ENCODE assay signal across 1 cellular context in the genomic region with DNA sequence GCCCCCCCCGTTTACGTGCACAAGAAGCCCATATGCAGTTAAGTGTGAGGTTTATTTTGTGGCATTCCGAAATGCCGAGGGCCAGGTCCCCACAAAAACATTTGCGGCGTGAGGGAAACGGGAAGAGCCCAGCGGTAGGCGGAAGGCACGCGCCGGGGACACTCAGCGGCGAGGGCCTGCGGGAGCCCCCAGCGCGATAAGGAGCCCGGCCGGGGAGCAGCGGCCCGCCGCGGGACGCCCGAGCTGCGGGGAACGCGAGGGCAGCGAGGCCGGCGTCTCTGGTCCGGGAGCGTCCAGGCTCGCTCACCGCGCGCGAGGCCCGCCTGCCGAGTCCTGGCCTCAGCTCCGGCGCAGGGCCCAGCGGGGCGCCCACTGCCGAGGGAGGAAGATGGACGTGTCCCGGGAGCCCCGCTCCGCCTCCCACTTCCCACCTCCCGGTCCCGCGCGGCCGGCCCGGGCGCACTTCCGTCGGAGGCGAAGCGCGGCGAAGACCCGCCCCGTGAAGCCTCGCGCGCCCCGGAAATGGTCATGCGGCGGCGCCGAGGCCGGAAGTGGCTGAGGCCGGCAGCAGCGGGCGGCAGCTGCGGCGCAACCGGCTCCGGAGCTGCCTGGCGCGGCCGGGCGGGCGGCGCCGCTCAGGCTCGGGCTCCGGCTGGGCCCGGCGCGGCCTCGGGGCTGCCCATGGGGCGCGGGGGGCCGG.
TF ChIP-seq lines count a peak whose summit lies in the region.

A gene with protein sequence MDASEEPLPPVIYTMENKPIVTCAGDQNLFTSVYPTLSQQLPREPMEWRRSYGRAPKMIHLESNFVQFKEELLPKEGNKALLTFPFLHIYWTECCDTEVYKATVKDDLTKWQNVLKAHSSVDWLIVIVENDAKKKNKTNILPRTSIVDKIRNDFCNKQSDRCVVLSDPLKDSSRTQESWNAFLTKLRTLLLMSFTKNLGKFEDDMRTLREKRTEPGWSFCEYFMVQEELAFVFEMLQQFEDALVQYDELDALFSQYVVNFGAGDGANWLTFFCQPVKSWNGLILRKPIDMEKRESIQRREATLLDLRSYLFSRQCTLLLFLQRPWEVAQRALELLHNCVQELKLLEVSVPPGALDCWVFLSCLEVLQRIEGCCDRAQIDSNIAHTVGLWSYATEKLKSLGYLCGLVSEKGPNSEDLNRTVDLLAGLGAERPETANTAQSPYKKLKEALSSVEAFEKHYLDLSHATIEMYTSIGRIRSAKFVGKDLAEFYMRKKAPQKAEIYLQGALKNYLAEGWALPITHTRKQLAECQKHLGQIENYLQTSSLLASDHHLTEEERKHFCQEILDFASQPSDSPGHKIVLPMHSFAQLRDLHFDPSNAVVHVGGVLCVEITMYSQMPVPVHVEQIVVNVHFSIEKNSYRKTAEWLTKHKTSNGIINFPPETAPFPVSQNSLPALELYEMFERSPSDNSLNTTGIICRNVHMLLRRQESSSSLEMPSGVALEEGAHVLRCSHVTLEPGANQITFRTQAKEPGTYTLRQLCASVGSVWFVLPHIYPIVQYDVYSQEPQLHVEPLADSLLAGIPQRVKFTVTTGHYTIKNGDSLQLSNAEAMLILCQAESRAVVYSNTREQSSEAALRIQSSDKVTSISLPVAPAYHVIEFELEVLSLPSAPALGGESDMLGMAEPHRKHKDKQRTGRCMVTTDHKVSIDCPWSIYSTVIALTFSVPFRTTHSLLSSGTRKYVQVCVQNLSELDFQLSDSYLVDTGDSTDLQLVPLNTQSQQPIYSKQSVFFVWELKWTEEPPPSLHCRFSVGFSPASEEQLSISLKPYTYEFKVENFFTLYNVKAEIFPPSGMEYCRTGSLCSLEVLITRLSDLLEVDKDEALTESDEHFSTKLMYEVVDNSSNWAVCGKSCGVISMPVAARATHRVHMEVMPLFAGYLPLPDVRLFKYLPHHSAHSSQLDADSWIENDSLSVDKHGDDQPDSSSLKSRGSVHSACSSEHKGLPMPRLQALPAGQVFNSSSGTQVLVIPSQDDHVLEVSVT (plus strand): TSS at position 536 of the 700 bp plus-strand sequence. CDS start 185 bp downstream, outside the sequence.

TF ChIP-seq in HepG2, 621 proteins besides CTCF, POLR2A, EP300 and RAD21 (continued from another document and continues in another):
- TF ChIP-seq AHR (CRISPR knock-in tag; IDR thresholded peaks at IDR 0.05) = no peak; the same call in 1 of the 2 replicates
- TF ChIP-seq, protein P1, sequence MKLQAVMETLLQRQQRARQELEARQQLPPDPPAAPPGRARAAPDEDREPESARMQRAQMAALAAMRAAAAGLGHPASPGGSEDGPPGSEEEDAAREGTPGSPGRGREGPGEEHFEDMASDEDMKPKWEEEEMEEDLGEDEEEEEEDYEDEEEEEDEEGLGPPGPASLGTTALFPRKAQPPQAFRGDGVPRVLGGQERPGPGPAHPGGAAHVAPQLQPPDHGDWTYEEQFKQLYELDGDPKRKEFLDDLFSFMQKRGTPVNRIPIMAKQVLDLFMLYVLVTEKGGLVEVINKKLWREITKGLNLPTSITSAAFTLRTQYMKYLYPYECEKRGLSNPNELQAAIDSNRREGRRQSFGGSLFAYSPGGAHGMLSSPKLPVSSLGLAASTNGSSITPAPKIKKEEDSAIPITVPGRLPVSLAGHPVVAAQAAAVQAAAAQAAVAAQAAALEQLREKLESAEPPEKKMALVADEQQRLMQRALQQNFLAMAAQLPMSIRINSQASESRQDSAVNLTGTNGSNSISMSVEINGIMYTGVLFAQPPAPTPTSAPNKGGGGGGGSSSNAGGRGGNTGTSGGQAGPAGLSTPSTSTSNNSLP (IDR thresholded peaks at IDR 0.05; ENCODE audit: low read depth, low read length) = no peak
- TF ChIP-seq TOPORS (CRISPR knock-in tag; IDR thresholded peaks at IDR 0.05) = no peak
- TF ChIP-seq ZNF138 (CRISPR knock-in tag; IDR thresholded peaks at IDR 0.05; ENCODE audit: low read depth) = no peak
- TF ChIP-seq U2AF2 (IDR thresholded peaks at IDR 0.05; ENCODE audit: low read depth, low read length) = no peak
- peak; percentile 69 for TF ChIP-seq ZNF768 (CRISPR knock-in tag; IDR thresholded peaks at IDR 0.05)
- TF ChIP-seq RFX3 (CRISPR knock-in tag; IDR thresholded peaks at IDR 0.05) = no peak
- TF ChIP-seq, protein P2, sequence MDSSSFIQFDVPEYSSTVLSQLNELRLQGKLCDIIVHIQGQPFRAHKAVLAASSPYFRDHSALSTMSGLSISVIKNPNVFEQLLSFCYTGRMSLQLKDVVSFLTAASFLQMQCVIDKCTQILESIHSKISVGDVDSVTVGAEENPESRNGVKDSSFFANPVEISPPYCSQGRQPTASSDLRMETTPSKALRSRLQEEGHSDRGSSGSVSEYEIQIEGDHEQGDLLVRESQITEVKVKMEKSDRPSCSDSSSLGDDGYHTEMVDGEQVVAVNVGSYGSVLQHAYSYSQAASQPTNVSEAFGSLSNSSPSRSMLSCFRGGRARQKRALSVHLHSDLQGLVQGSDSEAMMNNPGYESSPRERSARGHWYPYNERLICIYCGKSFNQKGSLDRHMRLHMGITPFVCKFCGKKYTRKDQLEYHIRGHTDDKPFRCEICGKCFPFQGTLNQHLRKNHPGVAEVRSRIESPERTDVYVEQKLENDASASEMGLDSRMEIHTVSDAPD (CRISPR knock-in tag; IDR thresholded peaks at IDR 0.05) = no peak
- no peak for TF ChIP-seq ATAD3A (CRISPR knock-in tag; IDR thresholded peaks at IDR 0.05)
- no peak for TF ChIP-seq CENPT (CRISPR knock-in tag; IDR thresholded peaks at IDR 0.05; ENCODE audit: low read depth)
- TF ChIP-seq NFATC3 (CRISPR knock-in tag; IDR thresholded peaks at IDR 0.05) = no peak
- no peak for TF ChIP-seq NCOR1 (IDR thresholded peaks at IDR 0.05; ENCODE audit: borderline replicate concordance, low read length)
- peak; percentile 42 for TF ChIP-seq CBX1 (IDR thresholded peaks at IDR 0.05; ENCODE audit: low read depth)
- no peak for TF ChIP-seq RCOR2 (CRISPR knock-in tag; IDR thresholded peaks at IDR 0.05)
- TF ChIP-seq ETV6 (CRISPR knock-in tag; conservative IDR thresholded peaks at IDR 0.05) = 0 out of 2 replicates have a peak, but pooled peaks have one; percentile 31
- TF ChIP-seq HMG20B (CRISPR knock-in tag; conservative IDR thresholded peaks at IDR 0.05) = no peak
- no peak for TF ChIP-seq NR1H2 (CRISPR knock-in tag; IDR thresholded peaks at IDR 0.05; ENCODE audit: borderline replicate concordance, low read depth)
- TF ChIP-seq TBX2 (CRISPR knock-in tag; IDR thresholded peaks at IDR 0.05; ENCODE audit: borderline replicate concordance) = no peak; the same call in 1 of the 2 replicates
- no peak for TF ChIP-seq MAZ (IDR thresholded peaks at IDR 0.05; ENCODE audit: borderline replicate concordance, low read depth, low read length)
- TF ChIP-seq MAZ (CRISPR knock-in tag; IDR thresholded peaks at IDR 0.05; ENCODE audit: low read depth) = no peak; the same call in 1 of the 2 replicates
- TF ChIP-seq SNAI1 (CRISPR knock-in tag; IDR thresholded peaks at IDR 0.05; ENCODE audit: borderline replicate concordance) = no peak
- TF ChIP-seq, protein P3, sequence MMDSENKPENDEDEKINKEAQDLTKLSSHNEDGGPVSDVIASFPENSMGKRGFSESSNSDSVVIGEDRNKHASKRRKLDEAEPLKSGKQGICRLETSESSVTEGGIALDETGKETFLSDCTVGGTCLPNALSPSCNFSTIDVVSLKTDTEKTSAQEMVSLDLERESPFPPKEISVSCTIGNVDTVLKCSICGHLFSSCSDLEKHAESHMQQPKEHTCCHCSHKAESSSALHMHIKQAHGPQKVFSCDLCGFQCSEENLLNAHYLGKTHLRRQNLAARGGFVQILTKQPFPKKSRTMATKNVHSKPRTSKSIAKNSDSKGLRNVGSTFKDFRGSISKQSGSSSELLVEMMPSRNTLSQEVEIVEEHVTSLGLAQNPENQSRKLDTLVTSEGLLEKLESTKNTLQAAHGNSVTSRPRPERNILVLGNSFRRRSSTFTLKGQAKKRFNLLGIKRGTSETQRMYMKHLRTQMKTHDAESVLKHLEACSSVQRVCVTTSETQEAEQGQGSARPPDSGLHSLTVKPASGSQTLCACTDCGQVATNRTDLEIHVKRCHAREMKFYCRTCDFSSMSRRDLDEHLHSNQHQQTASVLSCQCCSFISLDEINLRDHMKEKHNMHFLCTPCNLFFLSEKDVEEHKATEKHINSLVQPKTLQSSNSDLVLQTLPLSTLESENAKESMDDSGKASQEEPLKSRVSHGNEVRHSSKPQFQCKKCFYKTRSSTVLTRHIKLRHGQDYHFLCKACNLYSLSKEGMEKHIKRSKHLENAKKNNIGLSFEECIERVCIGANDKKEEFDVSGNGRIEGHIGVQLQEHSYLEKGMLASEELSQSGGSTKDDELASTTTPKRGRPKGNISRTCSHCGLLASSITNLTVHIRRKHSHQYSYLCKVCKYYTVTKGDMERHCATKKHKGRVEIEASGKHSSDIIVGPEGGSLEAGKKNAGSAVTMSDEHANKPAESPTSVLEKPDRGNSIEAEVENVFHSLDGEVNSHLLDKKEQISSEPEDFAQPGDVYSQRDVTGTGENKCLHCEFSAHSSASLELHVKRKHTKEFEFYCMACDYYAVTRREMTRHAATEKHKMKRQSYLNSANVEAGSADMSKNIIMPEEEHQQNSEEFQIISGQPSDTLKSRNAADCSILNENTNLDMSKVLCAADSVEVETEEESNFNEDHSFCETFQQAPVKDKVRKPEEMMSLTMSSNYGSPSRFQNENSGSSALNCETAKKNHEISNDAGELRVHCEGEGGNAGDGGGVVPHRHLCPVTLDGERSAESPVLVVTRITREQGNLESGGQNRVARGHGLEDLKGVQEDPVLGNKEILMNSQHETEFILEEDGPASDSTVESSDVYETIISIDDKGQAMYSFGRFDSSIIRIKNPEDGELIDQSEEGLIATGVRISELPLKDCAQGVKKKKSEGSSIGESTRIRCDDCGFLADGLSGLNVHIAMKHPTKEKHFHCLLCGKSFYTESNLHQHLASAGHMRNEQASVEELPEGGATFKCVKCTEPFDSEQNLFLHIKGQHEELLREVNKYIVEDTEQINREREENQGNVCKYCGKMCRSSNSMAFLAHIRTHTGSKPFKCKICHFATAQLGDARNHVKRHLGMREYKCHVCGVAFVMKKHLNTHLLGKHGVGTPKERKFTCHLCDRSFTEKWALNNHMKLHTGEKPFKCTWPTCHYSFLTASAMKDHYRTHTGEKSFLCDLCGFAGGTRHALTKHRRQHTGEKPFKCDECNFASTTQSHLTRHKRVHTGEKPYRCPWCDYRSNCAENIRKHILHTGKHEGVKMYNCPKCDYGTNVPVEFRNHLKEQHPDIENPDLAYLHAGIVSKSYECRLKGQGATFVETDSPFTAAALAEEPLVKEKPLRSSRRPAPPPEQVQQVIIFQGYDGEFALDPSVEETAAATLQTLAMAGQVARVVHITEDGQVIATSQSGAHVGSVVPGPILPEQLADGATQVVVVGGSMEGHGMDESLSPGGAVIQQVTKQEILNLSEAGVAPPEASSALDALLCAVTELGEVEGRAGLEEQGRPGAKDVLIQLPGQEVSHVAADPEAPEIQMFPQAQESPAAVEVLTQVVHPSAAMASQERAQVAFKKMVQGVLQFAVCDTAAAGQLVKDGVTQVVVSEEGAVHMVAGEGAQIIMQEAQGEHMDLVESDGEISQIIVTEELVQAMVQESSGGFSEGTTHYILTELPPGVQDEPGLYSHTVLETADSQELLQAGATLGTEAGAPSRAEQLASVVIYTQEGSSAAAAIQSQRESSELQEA (CRISPR knock-in tag; IDR thresholded peaks at IDR 0.05; ENCODE audit: not compliant biosample characterization) = no peak
- TF ChIP-seq, protein P4, sequence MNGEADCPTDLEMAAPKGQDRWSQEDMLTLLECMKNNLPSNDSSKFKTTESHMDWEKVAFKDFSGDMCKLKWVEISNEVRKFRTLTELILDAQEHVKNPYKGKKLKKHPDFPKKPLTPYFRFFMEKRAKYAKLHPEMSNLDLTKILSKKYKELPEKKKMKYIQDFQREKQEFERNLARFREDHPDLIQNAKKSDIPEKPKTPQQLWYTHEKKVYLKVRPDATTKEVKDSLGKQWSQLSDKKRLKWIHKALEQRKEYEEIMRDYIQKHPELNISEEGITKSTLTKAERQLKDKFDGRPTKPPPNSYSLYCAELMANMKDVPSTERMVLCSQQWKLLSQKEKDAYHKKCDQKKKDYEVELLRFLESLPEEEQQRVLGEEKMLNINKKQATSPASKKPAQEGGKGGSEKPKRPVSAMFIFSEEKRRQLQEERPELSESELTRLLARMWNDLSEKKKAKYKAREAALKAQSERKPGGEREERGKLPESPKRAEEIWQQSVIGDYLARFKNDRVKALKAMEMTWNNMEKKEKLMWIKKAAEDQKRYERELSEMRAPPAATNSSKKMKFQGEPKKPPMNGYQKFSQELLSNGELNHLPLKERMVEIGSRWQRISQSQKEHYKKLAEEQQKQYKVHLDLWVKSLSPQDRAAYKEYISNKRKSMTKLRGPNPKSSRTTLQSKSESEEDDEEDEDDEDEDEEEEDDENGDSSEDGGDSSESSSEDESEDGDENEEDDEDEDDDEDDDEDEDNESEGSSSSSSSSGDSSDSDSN (CRISPR knock-in tag; IDR thresholded peaks at IDR 0.05) = peak; percentile 61; the same call in 1 of the 2 replicates
- no peak for TF ChIP-seq NBN (conservative IDR thresholded peaks at IDR 0.05)
- TF ChIP-seq, protein P5, sequence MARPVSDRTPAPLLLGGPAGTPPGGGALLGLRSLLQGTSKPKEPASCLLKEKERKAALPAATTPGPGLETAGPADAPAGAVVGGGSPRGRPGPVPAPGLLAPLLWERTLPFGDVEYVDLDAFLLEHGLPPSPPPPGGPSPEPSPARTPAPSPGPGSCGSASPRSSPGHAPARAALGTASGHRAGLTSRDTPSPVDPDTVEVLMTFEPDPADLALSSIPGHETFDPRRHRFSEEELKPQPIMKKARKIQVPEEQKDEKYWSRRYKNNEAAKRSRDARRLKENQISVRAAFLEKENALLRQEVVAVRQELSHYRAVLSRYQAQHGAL (CRISPR knock-in tag; IDR thresholded peaks at IDR 0.05; ENCODE audit: not compliant biosample characterization) = no peak
- TF ChIP-seq DMAP1 (CRISPR knock-in tag; IDR thresholded peaks at IDR 0.05) = peak; percentile 78; the same call in 1 of the 2 replicates
- no peak for TF ChIP-seq NCOA5 (CRISPR knock-in tag; IDR thresholded peaks at IDR 0.05)
- peak; percentile 75 for TF ChIP-seq ZNF563 (CRISPR knock-in tag; IDR thresholded peaks at IDR 0.05)
- no peak for TF ChIP-seq TCF7L2 (IDR thresholded peaks at IDR 0.05; ENCODE audit: low read depth, low read length)
- TF ChIP-seq TCF12 (IDR thresholded peaks at IDR 0.05) = no peak
- 0 out of 2 replicates have a peak, but pooled peaks have one; percentile 63 for TF ChIP-seq TCF12 (CRISPR knock-in tag; IDR thresholded peaks at IDR 0.05)
- TF ChIP-seq ZZZ3 (CRISPR knock-in tag; IDR thresholded peaks at IDR 0.05; ENCODE audit: borderline replicate concordance) = no peak
- TF ChIP-seq, protein P6, sequence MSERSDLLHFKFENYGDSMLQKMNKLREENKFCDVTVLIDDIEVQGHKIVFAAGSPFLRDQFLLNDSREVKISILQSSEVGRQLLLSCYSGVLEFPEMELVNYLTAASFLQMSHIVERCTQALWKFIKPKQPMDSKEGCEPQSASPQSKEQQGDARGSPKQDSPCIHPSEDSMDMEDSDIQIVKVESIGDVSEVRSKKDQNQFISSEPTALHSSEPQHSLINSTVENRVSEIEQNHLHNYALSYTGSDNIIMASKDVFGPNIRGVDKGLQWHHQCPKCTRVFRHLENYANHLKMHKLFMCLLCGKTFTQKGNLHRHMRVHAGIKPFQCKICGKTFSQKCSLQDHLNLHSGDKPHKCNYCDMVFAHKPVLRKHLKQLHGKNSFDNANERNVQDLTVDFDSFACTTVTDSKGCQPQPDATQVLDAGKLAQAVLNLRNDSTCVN (CRISPR knock-in tag; IDR thresholded peaks at IDR 0.05; ENCODE audit: borderline replicate concordance) = no peak
- no peak for TF ChIP-seq NR3C1 (CRISPR knock-in tag; IDR thresholded peaks at IDR 0.05)
- no peak for TF ChIP-seq ZNF17 (CRISPR knock-in tag; IDR thresholded peaks at IDR 0.05)
